1 cellular context compared by ENCODE assay signal in the genomic region with DNA sequence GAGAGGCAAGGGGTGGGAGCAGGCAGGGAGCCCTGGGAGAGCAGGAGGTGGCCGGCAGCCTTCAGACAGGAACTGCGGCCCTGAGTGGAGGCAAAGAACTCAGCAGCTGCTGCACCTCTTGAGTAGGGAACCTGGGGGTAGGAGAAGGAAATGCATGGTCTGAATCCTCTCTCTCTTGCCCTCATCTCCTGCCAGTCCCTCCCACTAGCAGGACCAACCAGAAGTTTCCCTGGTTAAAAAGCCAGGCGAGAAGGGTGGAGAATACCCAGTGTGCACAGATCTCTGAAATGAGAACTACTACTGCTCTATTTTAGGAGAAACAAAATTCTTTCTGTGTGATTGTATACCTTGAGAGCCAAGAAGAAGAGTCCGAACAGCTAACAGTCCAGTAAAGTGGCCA.
TF ChIP-seq lines count a peak whose summit lies in the region.

No MANE protein-coding gene starts in this region.

TF ChIP-seq in HepG2, 621 proteins besides CTCF, POLR2A, EP300 and RAD21:
- no peak for TF ChIP-seq ATRX (CRISPR knock-in tag; IDR thresholded peaks at IDR 0.05; ENCODE audit: borderline replicate concordance)
- TF ChIP-seq, protein P1, sequence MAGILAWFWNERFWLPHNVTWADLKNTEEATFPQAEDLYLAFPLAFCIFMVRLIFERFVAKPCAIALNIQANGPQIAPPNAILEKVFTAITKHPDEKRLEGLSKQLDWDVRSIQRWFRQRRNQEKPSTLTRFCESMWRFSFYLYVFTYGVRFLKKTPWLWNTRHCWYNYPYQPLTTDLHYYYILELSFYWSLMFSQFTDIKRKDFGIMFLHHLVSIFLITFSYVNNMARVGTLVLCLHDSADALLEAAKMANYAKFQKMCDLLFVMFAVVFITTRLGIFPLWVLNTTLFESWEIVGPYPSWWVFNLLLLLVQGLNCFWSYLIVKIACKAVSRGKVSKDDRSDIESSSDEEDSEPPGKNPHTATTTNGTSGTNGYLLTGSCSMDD (CRISPR knock-in tag; IDR thresholded peaks at IDR 0.05): no peak
- TF ChIP-seq ZSCAN25 (CRISPR knock-in tag; IDR thresholded peaks at IDR 0.05): no peak
- TF ChIP-seq, protein P2, sequence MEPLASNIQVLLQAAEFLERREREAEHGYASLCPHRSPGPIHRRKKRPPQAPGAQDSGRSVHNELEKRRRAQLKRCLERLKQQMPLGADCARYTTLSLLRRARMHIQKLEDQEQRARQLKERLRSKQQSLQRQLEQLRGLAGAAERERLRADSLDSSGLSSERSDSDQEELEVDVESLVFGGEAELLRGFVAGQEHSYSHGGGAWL (CRISPR knock-in tag; IDR thresholded peaks at IDR 0.05): no peak
